ENCODE assay signal across 1 cellular context in the genomic region with DNA sequence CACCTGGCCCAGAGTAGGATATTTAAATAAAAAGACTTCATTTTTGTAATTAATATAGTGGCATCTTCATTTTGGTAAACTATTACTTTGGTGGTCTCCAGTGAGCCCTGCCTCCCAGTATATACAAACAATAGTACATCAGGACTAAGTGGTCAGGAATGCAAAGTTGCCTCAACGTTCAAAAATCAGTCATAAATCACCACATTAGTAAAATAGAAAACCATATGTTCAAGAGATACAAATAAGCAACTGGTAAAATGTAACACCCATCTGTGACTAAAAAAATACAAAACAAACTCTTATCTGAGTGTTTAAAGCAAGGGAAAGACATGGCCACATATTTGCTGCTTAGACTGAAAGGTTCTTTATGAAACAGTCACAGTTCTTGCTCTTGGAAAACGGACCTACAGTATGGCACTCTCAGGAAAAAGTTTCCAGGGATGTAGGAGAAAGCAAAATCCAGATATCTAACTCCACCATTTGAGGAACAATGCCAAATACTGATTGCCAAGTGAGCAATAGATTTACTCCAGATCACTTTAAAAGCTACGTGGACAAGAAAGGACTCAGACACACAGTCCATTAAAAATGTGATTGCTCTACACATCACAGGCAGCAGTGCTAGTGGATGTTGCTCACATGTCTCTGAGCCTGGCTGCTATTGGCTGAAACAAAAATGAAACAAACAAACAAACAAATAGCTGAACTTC.
TF ChIP-seq lines count a peak whose summit lies in the region.

No MANE protein-coding gene starts in this region.

TF ChIP-seq in H1, 55 proteins besides CTCF, POLR2A, EP300 and RAD21:
- TF ChIP-seq ATF3 (IDR thresholded peaks at IDR 0.05; ENCODE audit: insufficient read depth, low read depth, low read length): no peak
- no peak for TF ChIP-seq CBX8 (IDR thresholded peaks at IDR 0.05; ENCODE audit: borderline replicate concordance, low read depth, low read length)
- no peak for TF ChIP-seq CEBPB (IDR thresholded peaks at IDR 0.05; ENCODE audit: low read depth, low read length)
- no peak for TF ChIP-seq SP1 (IDR thresholded peaks at IDR 0.05; ENCODE audit: low read depth, low read length)
- no peak for TF ChIP-seq HDAC6 (IDR thresholded peaks at IDR 0.05; ENCODE audit: low read depth, low read length)
- no peak for TF ChIP-seq NRF1 (IDR thresholded peaks at IDR 0.05; ENCODE audit: low read depth, low read length)
- TF ChIP-seq CHD2 (IDR thresholded peaks at IDR 0.05; ENCODE audit: low read length): no peak
- no peak for TF ChIP-seq POU5F1 (IDR thresholded peaks at IDR 0.05; ENCODE audit: low read depth, low read length)
